ENCODE assay signal across 21 cellular contexts in the genomic region with DNA sequence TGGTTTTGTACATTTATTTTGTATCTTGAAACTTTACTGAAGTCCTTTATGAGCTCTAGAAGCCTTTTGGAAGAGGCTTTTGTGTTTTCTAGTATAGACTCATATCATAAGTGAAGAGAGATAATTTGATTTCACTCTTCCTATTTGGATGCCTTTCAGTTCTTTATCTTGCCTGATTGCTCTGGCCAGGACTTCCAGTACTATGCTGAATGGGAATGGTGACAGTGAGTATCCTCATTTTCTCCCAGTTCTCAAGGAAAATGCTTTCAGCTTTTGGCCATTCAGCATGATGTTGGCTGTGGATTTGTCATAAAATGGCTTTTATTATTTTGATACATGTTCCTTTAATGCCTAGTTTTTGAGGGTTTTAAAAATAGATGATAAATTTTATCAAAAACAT.
"Had no signal": no experiment of that assay in that cellular context is flagged by ENCODE, and none has a peak within 500 bp of the region (broad histone marks: within the 10 kb centered on the region; RNA-seq: fewer than 3 reads in every experiment).

No MANE protein-coding gene starts in this region.

- ATAC-seq: stimulated activated effector memory CD8-positive, alpha-beta T cell treated with anti-CD3 and anti-CD28 coated beads, Interleukin-12 subunit alpha, Interleukin-12 subunit beta, amount 100 ng/mL, for 72 hours; stimulated activated memory B cell treated with anti-CD40 and anti-IgM and Interleukin-4, amounts not matched to agents 10 μg/mL and 1 μg/mL and 100 μg/mL, for 72 hours; stimulated activated naive B cell treated with anti-CD40 and anti-IgM and Interleukin-4, amounts not matched to agents 10 μg/mL and 1 μg/mL and 100 μg/mL, for 72 hours; stimulated activated naive CD8-positive, alpha-beta T cell treated with anti-CD3 and anti-CD28 coated beads, Interleukin-15, amount 100 ng/mL, for 72 hours; stimulated activated naive CD8-positive, alpha-beta T cell treated with anti-CD3 and anti-CD28 coated beads, Interleukin-15, Interleukin-2, amounts not matched to agents 100 U/mL and 50 U/mL, for 24 hours; upper lobe of right lung had no signal

- DNase-seq: stimulated activated CD4-positive, alpha-beta T cell treated with anti-CD3 and anti-CD28 coated beads, Interleukin-2, amount 100 ng/mL, for 48 hours; stimulated activated CD4-positive, alpha-beta T cell treated with anti-CD3 and anti-CD28 coated beads, Interleukin-4, amount 100 ng/mL, for 1 hour; stimulated activated CD4-positive, alpha-beta T cell treated with anti-CD3 and anti-CD28 coated beads, Interleukin-4, amount 100 ng/mL, for 24 hours; stimulated activated CD4-positive, alpha-beta T cell treated with anti-CD3 and anti-CD28 coated beads, Interleukin-4, amount 100 ng/mL, for 4 hours; stimulated activated CD8-positive, alpha-beta memory T cell treated with anti-CD3 and anti-CD28 coated beads, Interleukin-4, amount 100 ng/mL, for 48 hours; stimulated activated naive B cell treated with anti-CD40 and anti-IgM and Interleukin-4, amounts not matched to agents 10 μg/mL and 1 μg/mL and 100 μg/mL, for 72 hours; stimulated activated naive CD4-positive, alpha-beta T cell treated with Interleukin-2 at 50 U/mL for 16 hours; stimulated activated naive CD8-positive, alpha-beta T cell treated with anti-CD3 and anti-CD28 coated beads, Interleukin-15, amount 100 ng/mL, for 72 hours; stimulated activated naive CD8-positive, alpha-beta T cell treated with anti-CD3 and anti-CD28 coated beads, Interleukin-15, Interleukin-2, amounts not matched to agents 100 U/mL and 50 U/mL, for 24 hours; stomach; substantia nigra; testis; thyroid gland; tibial artery; transverse colon; trophoblast cell; upper lobe of left lung; upper lobe of right lung; uterus had no signal
